In genomic region chr11:118606844-118607228, GRCh38 we compare ENCODE assay signal across 9 cellular contexts. TPM values are rescaled to one million over a fixed set of nuclear protein-coding genes. Genes with fewer than 3 reads are reported as not detected.
A peak's percentile ranks its signal among the peaks of the same experiment; 100 is the strongest.
DNase-seq lines count a peak whose midpoint lies in the region; ATAC-seq and FAIRE-seq lines count a peak whose summit lies in the region.
"Had no signal": no experiment of that assay in that cellular context is flagged by ENCODE, and none has a peak within 500 bp of the region (broad histone marks: within the 10 kb centered on the region; RNA-seq: fewer than 3 reads in every experiment).

No MANE protein-coding gene starts in this region.

- no peaks in the 10 kb centered on the region for H3K27me3 ChIP-seq in GM23248 (replicated peaks; ENCODE audit: insufficient read depth)

- no peak overlapping the region for H3K27ac Mint-ChIP-seq in activated naive CD8-positive, alpha-beta T cell treated with anti-CD3 and anti-CD28 coated beads for 36 hours

- H3K27me3 Mint-ChIP-seq in activated naive CD8-positive, alpha-beta T cell treated with anti-CD3 and anti-CD28 coated beads for 36 hours: peaks cover 12% of the 10 kb centered on the region

- H3F3A ChIP-seq in GM23248 (ENCODE audit: insufficient read depth): peaks cover 56% of the 10 kb centered on the region

- H3K9me3 ChIP-seq in GM23248 (ENCODE audit: low read depth): no peaks in the 10 kb centered on the region

- H3K27ac ChIP-seq in GM23248: peak overlapping the region; percentile 95

- H3K4me3 Mint-ChIP-seq in activated naive CD8-positive, alpha-beta T cell treated with anti-CD3 and anti-CD28 coated beads for 36 hours: peak overlapping the region; percentile 44

- no peaks in the 10 kb centered on the region for H4K20me1 ChIP-seq in GM23248 (ENCODE audit: insufficient read depth)

- no peak for ATAC-seq in HG02610 (IDR thresholded peaks at IDR 0.05; ENCODE audit: unreplicated experiment)

- no peak overlapping the region for H3K4me2 ChIP-seq in GM23248 (ENCODE audit: unreplicated experiment)

- H3K9me2 ChIP-seq in GM23248 (ENCODE audit: insufficient read depth): no peaks in the 10 kb centered on the region

- no peaks in the 10 kb centered on the region for H3K9me3 Mint-ChIP-seq in activated naive CD8-positive, alpha-beta T cell treated with anti-CD3 and anti-CD28 coated beads for 36 hours

- WGBS in GM23248 (ENCODE audit: low coverage in 1 of 2, low lambda C conversion rate in 2 of 2, missing lambda C conversion rate in 2 of 2), 2 experiments: 46 to 48% methylated on average over 7 of the region's 7 CpGs

- no peak overlapping the region for H2AFZ ChIP-seq in GM23248

- peaks cover 20% of the 10 kb centered on the region for H3K4me1 Mint-ChIP-seq in activated naive CD8-positive, alpha-beta T cell treated with anti-CD3 and anti-CD28 coated beads for 36 hours

- H3K9ac ChIP-seq in GM23248: peak overlapping the region; percentile 80

- peaks cover 12% of the 10 kb centered on the region for H3K36me3 ChIP-seq in GM23248 (ENCODE audit: low read depth)

- no peak for FAIRE-seq in GM19239 (lab: Jason Lieb, UNC)

- DNase-seq in GM23248: no peak
- DNase-seq in activated naive CD8-positive, alpha-beta T cell treated with anti-CD3 and anti-CD28 coated beads for 36 hours: no peak
- DNase-seq in inferior parietal cortex (ENCODE audit: extremely low spot score): peak; percentile 22
- DNase-seq in skeletal muscle cell (ENCODE audit: low read depth): no peak
- DNase-seq in NCI-H446 (lab: John Stamatoyannopoulos, UW): no peak
- no peak for DNase-seq in HCEC 1CT
- DNase-seq in GM19239 (ENCODE audit: insufficient read length, low spot score): no peak
- DNase-seq: DMS153 had no signal

- H3K79me2 ChIP-seq in GM23248 (ENCODE audit: insufficient read depth): peaks cover 36% of the 10 kb centered on the region

- H3K4me3 ChIP-seq in GM23248: no peak overlapping the region
- peak overlapping the region; percentile 4 for H3K4me3 ChIP-seq in skeletal muscle cell (ENCODE audit: low read depth, low read length)

- H3K36me3 Mint-ChIP-seq in activated naive CD8-positive, alpha-beta T cell treated with anti-CD3 and anti-CD28 coated beads for 36 hours: no peaks in the 10 kb centered on the region

- in situ Hi-C loops in GM23248 (cut with MboI): no loop called here

- peaks cover 45% of the 10 kb centered on the region for H3K4me1 ChIP-seq in GM23248 (ENCODE audit: insufficient read depth)

RNA-seq across cellular contexts. Expression of gene PHLDB1, which starts 0.6 kb away (rescaled TPM):
- total RNA-seq in GM23248 (2014; rRNA removed; shearing (Covaris generic)): 102 and 109 TPM in 2 replicates
- 91.7 and 91.8 TPM in 2 replicates for polyA plus RNA-seq in GM23248 (2016; fragmentation: Nextera tagmentation; extraction: Ambion mirVana)
- 1 to 10 TPM; 2.9 to 3.0 TPM for total RNA-seq in activated naive CD8-positive, alpha-beta T cell treated with anti-CD3 and anti-CD28 coated beads for 36 hours

RNA-seq across cellular contexts. Expression of gene ARCN1, which starts 34.6 kb away (rescaled TPM):
- total RNA-seq in GM23248 (2014; rRNA removed; shearing (Covaris generic)): 187 and 191 TPM in 2 replicates
- 188 and 190 TPM in 2 replicates for polyA plus RNA-seq in GM23248 (2016; fragmentation: Nextera tagmentation; extraction: Ambion mirVana)
- total RNA-seq in activated naive CD8-positive, alpha-beta T cell treated with anti-CD3 and anti-CD28 coated beads for 36 hours: 100 to 1,000 TPM; 141 to 150 TPM

RNA-seq across cellular contexts. Expression of gene IFT46, which starts 41.1 kb away (rescaled TPM):
- total RNA-seq in GM23248 (2014; rRNA removed; shearing (Covaris generic)): 38.1 and 49.5 TPM in 2 replicates
- 21.7 and 25.9 TPM in 2 replicates for polyA plus RNA-seq in GM23248 (2016; fragmentation: Nextera tagmentation; extraction: Ambion mirVana)
- 10 to 100 TPM; 22.2 to 24.1 TPM for total RNA-seq in activated naive CD8-positive, alpha-beta T cell treated with anti-CD3 and anti-CD28 coated beads for 36 hours

Comparison
In these comparisons a context has a peak if more than half of its experiments do, and no peak if none do; other contexts are left out.
1. RNA of gene PHLDB1, which starts 0.6 kb away (total RNA-seq): 102 to 109 TPM in GM23248; 2.9 to 3.0 TPM in activated naive CD8-positive, alpha-beta T cell treated with anti-CD3 and anti-CD28 coated beads for 36 hours; every median in the first group is over 10 times any median in the second.